ENCODE assay signal across 9 cellular contexts in the genomic region with DNA sequence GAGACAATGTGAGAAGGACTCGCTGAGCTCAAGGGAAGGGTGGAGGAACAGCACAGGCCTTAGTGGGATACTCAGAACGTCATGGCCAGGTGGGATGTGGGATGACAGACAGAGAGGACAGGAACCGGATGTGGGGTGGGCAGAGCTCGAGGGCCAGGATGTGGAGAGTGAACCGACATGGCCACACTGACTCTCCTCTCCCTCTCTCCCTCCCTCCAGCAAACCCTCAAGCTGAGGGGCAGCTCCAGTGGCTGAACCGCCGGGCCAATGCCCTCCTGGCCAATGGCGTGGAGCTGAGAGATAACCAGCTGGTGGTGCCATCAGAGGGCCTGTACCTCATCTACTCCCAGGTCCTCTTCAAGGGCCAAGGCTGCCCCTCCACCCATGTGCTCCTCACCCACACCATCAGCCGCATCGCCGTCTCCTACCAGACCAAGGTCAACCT.
DNase-seq lines count a peak whose midpoint lies in the region; ATAC-seq lines count a peak whose summit lies in the region.
"Had no signal": no experiment of that assay in that cellular context is flagged by ENCODE, and none has a peak within 500 bp of the region (broad histone marks: within the 10 kb centered on the region; RNA-seq: fewer than 3 reads in every experiment).

No MANE protein-coding gene starts in this region.

- peak; percentile 41 for DNase-seq in SIG-M5 treated with dmso at 0.1 percent for 504 hours (lab: John Stamatoyannopoulos, UW; ENCODE audit: unreplicated experiment)
- no peak for DNase-seq in SIG-M5 (lab: John Stamatoyannopoulos, UW)
- peak; percentile 63 for DNase-seq in UCSD-AML1 (lab: John Stamatoyannopoulos, UW; ENCODE audit: unreplicated experiment)
- peak in 2 of 3 experiments; percentile 35 to 44 for DNase-seq in effector memory CD8-positive, alpha-beta T cell
- no peak for DNase-seq in stimulated activated naive B cell treated with anti-CD40 and anti-IgM and Interleukin-4, amounts not matched to agents 10 μg/mL and 1 μg/mL and 100 μg/mL, for 72 hours
- DNase-seq in EL: no peak
- DNase-seq in NCI-H2227 treated with DMSO at 0.1 percent for 48 hours (lab: John Stamatoyannopoulos, UW): no peak
- DNase-seq: amniotic stem cell had no signal

- peaks cover 78% of the 10 kb centered on the region for H3K36me3 Mint-ChIP-seq in effector memory CD8-positive, alpha-beta T cell (ENCODE audit: insufficient read depth)
- peaks cover 43 to 63% of the 10 kb centered on the region in 2 donors for H3K36me3 Mint-ChIP-seq in stimulated activated naive B cell treated with anti-CD40 and anti-IgM and Interleukin-4, amounts not matched to agents 10 μg/mL and 1 μg/mL and 100 μg/mL, for 72 hours

- H3K4me3 Mint-ChIP-seq in effector memory CD8-positive, alpha-beta T cell: peak overlapping the region; percentile 82 to 99
- H3K4me3 Mint-ChIP-seq in stimulated activated naive B cell treated with anti-CD40 and anti-IgM and Interleukin-4, amounts not matched to agents 10 μg/mL and 1 μg/mL and 100 μg/mL, for 72 hours: peak overlapping the region; percentile 90 to 100

- H3K27ac Mint-ChIP-seq in effector memory CD8-positive, alpha-beta T cell: peak overlapping the region; percentile 92 to 98
- peak overlapping the region; percentile 100 for H3K27ac Mint-ChIP-seq in stimulated activated naive B cell treated with anti-CD40 and anti-IgM and Interleukin-4, amounts not matched to agents 10 μg/mL and 1 μg/mL and 100 μg/mL, for 72 hours

- peaks cover 78 to 91% of the 10 kb centered on the region in 2 donors for H3K4me1 Mint-ChIP-seq in effector memory CD8-positive, alpha-beta T cell (ENCODE audit: low read depth in 2 of 2)
- peaks cover 66 to 98% of the 10 kb centered on the region in 2 donors for H3K4me1 Mint-ChIP-seq in stimulated activated naive B cell treated with anti-CD40 and anti-IgM and Interleukin-4, amounts not matched to agents 10 μg/mL and 1 μg/mL and 100 μg/mL, for 72 hours

- ATAC-seq in effector memory CD8-positive, alpha-beta T cell (replicated peaks): peak; percentile 15
- no peak for ATAC-seq in stimulated activated naive B cell treated with anti-CD40 and anti-IgM and Interleukin-4, amounts not matched to agents 10 μg/mL and 1 μg/mL and 100 μg/mL, for 72 hours (replicated peaks)
- no peak for ATAC-seq in GM21576 (IDR thresholded peaks at IDR 0.05; ENCODE audit: unreplicated experiment)

- no peaks in the 10 kb centered on the region for H3K27me3 Mint-ChIP-seq in effector memory CD8-positive, alpha-beta T cell
- H3K27me3 Mint-ChIP-seq in stimulated activated naive B cell treated with anti-CD40 and anti-IgM and Interleukin-4, amounts not matched to agents 10 μg/mL and 1 μg/mL and 100 μg/mL, for 72 hours: no peaks in the 10 kb centered on the region

- no peaks in the 10 kb centered on the region for H3K9me3 Mint-ChIP-seq in effector memory CD8-positive, alpha-beta T cell
- H3K9me3 Mint-ChIP-seq in stimulated activated naive B cell treated with anti-CD40 and anti-IgM and Interleukin-4, amounts not matched to agents 10 μg/mL and 1 μg/mL and 100 μg/mL, for 72 hours: no peaks in the 10 kb centered on the region

Comparison
In these comparisons a context has a peak if more than half of its experiments do, and no peak if none do; other contexts are left out.
1. DNase-seq: peak in SIG-M5 treated with dmso at 0.1 percent for 504 hours (single experiment), UCSD-AML1 (single experiment) and effector memory CD8-positive, alpha-beta T cell (2 of 3); none in SIG-M5 (single experiment), stimulated activated naive B cell treated with anti-CD40 and anti-IgM and Interleukin-4, amounts not matched to agents 10 μg/mL and 1 μg/mL and 100 μg/mL, for 72 hours (single experiment), EL (single experiment) and NCI-H2227 treated with DMSO at 0.1 percent for 48 hours (single experiment).